ENCODE assay signal across 21 cellular contexts in genomic region chr6:98924647-98925046, GRCh38. TPM values are rescaled to one million over a fixed set of nuclear protein-coding genes. Genes with fewer than 3 reads are reported as not detected.
DNase-seq lines count a peak whose midpoint lies in the region; ATAC-seq and FAIRE-seq lines count a peak whose summit lies in the region.
"Had no signal": no experiment of that assay in that cellular context is flagged by ENCODE, and none has a peak within 500 bp of the region (broad histone marks: within the 10 kb centered on the region; RNA-seq: fewer than 3 reads in every experiment).

No MANE protein-coding gene starts in this region.

- H3K9me3 ChIP-seq in small intestine (ENCODE audit: control insufficient read depth, low read depth): no peaks in the 10 kb centered on the region
- H3K9me3 ChIP-seq: A549 had no signal

- H3K27me3 ChIP-seq in small intestine (ENCODE audit: control insufficient read depth in 2 of 2, insufficient read depth in 2 of 2, low read length in 2 of 2): no peaks in the 10 kb centered on the region

- no peak overlapping the region for H3K4me3 ChIP-seq in small intestine (ENCODE audit: low read depth in 1 of 2, low read length in 2 of 2)
- H3K4me3 ChIP-seq: A549 had no signal

- peak in 1 of 2 donors; percentile 61 for ATAC-seq in left cardiac atrium
- no peak for ATAC-seq in GM21381 (IDR thresholded peaks at IDR 0.05; ENCODE audit: unreplicated experiment)
- no peak for ATAC-seq in HG02970 (IDR thresholded peaks at IDR 0.05; ENCODE audit: low FRiP score, unreplicated experiment)
- ATAC-seq: A549; activated CD8-positive, alpha-beta memory T cell treated with anti-CD3 and anti-CD28 coated beads, Interleukin-2, amount 10 ng/mL, durations not matched to agents 7 days and 5 days; activated T-helper 17 cell treated with anti-CD3 and anti-CD28 coated beads, Interleukin-2, amount 50 U/mL, for 72 hours; natural killer cell treated with Interleukin-12 subunit alpha and Interleukin-12 subunit beta and Interleukin-15 and Interleukin-18, amount 100 ng/mL, for 72 hours had no signal

- DNase-seq in NCI-H748 (lab: John Stamatoyannopoulos, UW; ENCODE audit: unreplicated experiment) (peak; percentile 6), NCI-H748 treated with DMSO at 0.1 percent for 48 hours (lab: John Stamatoyannopoulos, UW) (no peak), NCI-H2196 (lab: John Stamatoyannopoulos, UW; ENCODE audit: unreplicated experiment) (peak; percentile 64), left cardiac atrium (peak; percentile 24), small intestine (peak; percentile 56), NCI-H510A (lab: John Stamatoyannopoulos, UW) (no peak)
- DNase-seq: activated CD8-positive, alpha-beta memory T cell treated with anti-CD3 and anti-CD28 coated beads, Interleukin-2, amount 10 ng/mL, durations not matched to agents 7 days and 5 days; erythroblast; Kasumi-1; mammary epithelial cell; NCI-H1436 treated with DMSO at 0.1 percent for 48 hours; NCI-H524 treated with DMSO at 0.1 percent for 48 hours; T1000 had no signal

- no peak for FAIRE-seq in small intestine (lab: Jason Lieb, UNC)
- FAIRE-seq: A549, bronchial epithelial cell, HTR-8/SVneo had no signal

- H3K36me3 ChIP-seq in small intestine (ENCODE audit: control insufficient read depth in 2 of 2, insufficient read depth in 2 of 2, low read length in 2 of 2): no peaks in the 10 kb centered on the region

- intact Hi-C loops in left cardiac atrium (cut with DNase I): no loop called here

- 25 to 62% (median 25%) methylated on average over 6 of the region's 6 CpGs for WGBS in small intestine, 3 donors

- H3K4me1 ChIP-seq in small intestine (ENCODE audit: control insufficient read depth in 2 of 2, insufficient read depth in 1 of 2, low read depth in 1 of 2, low read length in 1 of 2): no peaks in the 10 kb centered on the region
- H3K4me1 ChIP-seq: A549 had no signal

- H3K27ac ChIP-seq in small intestine (ENCODE audit: low read depth in 1 of 2, low read length in 1 of 2): no peak overlapping the region
- H3K27ac ChIP-seq: A549, C4-2B had no signal

RNA-seq across cellular contexts. Expression of gene FBXL4, which starts 23.1 kb away (rescaled TPM):
- 10 to 100 TPM; 13.6 to 18.7 TPM for total RNA-seq in left cardiac atrium
- 1 to 10 TPM; 3.1 to 5.7 (median 3.5) TPM for polyA plus RNA-seq in small intestine

Comparison
In these comparisons a context has a peak if more than half of its experiments do, and no peak if none do; other contexts are left out.
1. DNase-seq: peak in NCI-H748 (single experiment), NCI-H2196 (single experiment), left cardiac atrium (single experiment) and small intestine (single experiment); none in NCI-H748 treated with DMSO at 0.1 percent for 48 hours (single experiment) and NCI-H510A (single experiment).